10 cellular contexts compared by ENCODE assay signal in genomic region chr15:69469467-69470191, GRCh38. TPM values are rescaled to one million over a fixed set of nuclear protein-coding genes. Genes with fewer than 3 reads are reported as not detected.
DNase-seq lines count a peak whose midpoint lies in the region; ATAC-seq and TF ChIP-seq lines count a peak whose summit lies in the region.
"Had no signal": no experiment of that assay in that cellular context is flagged by ENCODE, and none has a peak within 500 bp of the region (broad histone marks: within the 10 kb centered on the region; RNA-seq: fewer than 3 reads in every experiment).

No MANE protein-coding gene starts in this region.

- H3K27ac Mint-ChIP-seq in MCF 10A (ENCODE audit: low read depth, unreplicated experiment), result no peak overlapping the region
- H3K27ac Mint-ChIP-seq in activated T-helper 1 cell treated with anti-CD3 and anti-CD28 coated beads, Interleukin-12 subunit alpha, Interleukin-12 subunit beta, Interleukin-2, Interleukin-4 antibody, amounts not matched to agents 30 ng/mL and 10 ng/mL and 1 ng/mL, durations not matched to agents 14 hours and 24 hours and 36 hours, result peak overlapping the region; percentile 90

- no peak overlapping the region for H3K4me3 Mint-ChIP-seq in MCF 10A (ENCODE audit: unreplicated experiment)
- H3K4me3 Mint-ChIP-seq in activated T-helper 1 cell treated with anti-CD3 and anti-CD28 coated beads, Interleukin-12 subunit alpha, Interleukin-12 subunit beta, Interleukin-2, Interleukin-4 antibody, amounts not matched to agents 30 ng/mL and 10 ng/mL and 1 ng/mL, durations not matched to agents 14 hours and 24 hours and 36 hours, result no peak overlapping the region

- H2AFZ ChIP-seq in mammary epithelial cell (ENCODE audit: low read depth, low read length), result no peak overlapping the region

- WGBS in mammary epithelial cell (ENCODE audit: low coverage, missing lambda C conversion rate), result 96% methylated on average over 3 of the region's 8 CpGs
- 95 to 97% methylated on average over 8 of the region's 8 CpGs for WGBS in aorta, 2 donors

- H3K36me3 ChIP-seq in mammary epithelial cell (ENCODE audit: insufficient read depth, low read length) (no peaks in the 10 kb centered on the region), aorta (ENCODE audit: control insufficient read depth in 1 of 2, insufficient read depth in 2 of 2, low read length in 1 of 2) (no peaks in the 10 kb centered on the region)

- H3K27ac ChIP-seq in mammary epithelial cell (ENCODE audit: insufficient read depth, low read depth, low read length) (no peak overlapping the region), aorta (ENCODE audit: low read depth in 1 of 2, low read length in 2 of 2) (no peak overlapping the region)

- in situ Hi-C loops in mammary epithelial cell (cut with MboI; ENCODE audit: low sequenced_read_pairs in 2 of 2), result loop anchor here in 1 of 2 donors (10.0 kb wide), 1 partner anchor 1015 kb away; no protein-coding TSS in a partner anchor

- H3K4me1 ChIP-seq in mammary epithelial cell (ENCODE audit: insufficient read depth, low read length) (peaks cover 37% of the 10 kb centered on the region), aorta (ENCODE audit: control insufficient read depth in 1 of 2, insufficient read depth in 2 of 2, low read length in 2 of 2) (no peaks in the 10 kb centered on the region)

- ATAC-seq in aorta (ENCODE audit: low FRiP score) (peak; percentile 13), HG02763 (IDR thresholded peaks at IDR 0.05; ENCODE audit: unreplicated experiment) (no peak), HG03460 (IDR thresholded peaks at IDR 0.05; ENCODE audit: unreplicated experiment) (no peak)

- H3K79me2 ChIP-seq in mammary epithelial cell (ENCODE audit: insufficient read depth, low read length), result no peaks in the 10 kb centered on the region

- H3K9me3 ChIP-seq in mammary epithelial cell (replicated peaks; ENCODE audit: insufficient read depth, low read length) (no peaks in the 10 kb centered on the region), aorta (ENCODE audit: control insufficient read depth, low read length) (no peaks in the 10 kb centered on the region)

- TF ChIP-seq CTCF in mammary epithelial cell (conservative IDR thresholded peaks at IDR 0.05 in 1 of 2, IDR thresholded peaks at IDR 0.05 in 1 of 2; ENCODE audit: extremely low read depth in 1 of 2, insufficient read depth in 1 of 2, low read depth in 1 of 2, low read length in 2 of 2) (no peak), MCF 10A (IDR thresholded peaks at IDR 0.05; ENCODE audit: unreplicated experiment) (no peak)

- POLR2A ChIA-PET in MCF 10A (lab: Yijun Ruan, JAX), result interaction anchor here (6.0 kb wide), 1 partner anchor 17 kb away, joined by 52 read pairs; the partner anchor contains the start of gene RPLP1

- no peaks in the 10 kb centered on the region for H3K9me3 Mint-ChIP-seq in MCF 10A (ENCODE audit: unreplicated experiment)
- no peaks in the 10 kb centered on the region for H3K9me3 Mint-ChIP-seq in activated T-helper 1 cell treated with anti-CD3 and anti-CD28 coated beads, Interleukin-12 subunit alpha, Interleukin-12 subunit beta, Interleukin-2, Interleukin-4 antibody, amounts not matched to agents 30 ng/mL and 10 ng/mL and 1 ng/mL, durations not matched to agents 14 hours and 24 hours and 36 hours

- peaks cover 7% of the 10 kb centered on the region for H3K4me1 Mint-ChIP-seq in MCF 10A (ENCODE audit: insufficient read depth, unreplicated experiment)
- peaks cover 20% of the 10 kb centered on the region for H3K4me1 Mint-ChIP-seq in activated T-helper 1 cell treated with anti-CD3 and anti-CD28 coated beads, Interleukin-12 subunit alpha, Interleukin-12 subunit beta, Interleukin-2, Interleukin-4 antibody, amounts not matched to agents 30 ng/mL and 10 ng/mL and 1 ng/mL, durations not matched to agents 14 hours and 24 hours and 36 hours (ENCODE audit: low read depth)

- CTCF ChIA-PET in mammary epithelial cell (lab: Charles Lee; ENCODE audit: low non-redundant PET), result no interaction called here
- CTCF ChIA-PET in MCF 10A (lab: Yijun Ruan, JAX), result interaction anchor here (0.5 to 1.0 kb wide), 3 partner anchors 269 to 1336 kb away, joined by 3 read pairs; no protein-coding TSS in a partner anchor

- dilution Hi-C loops in mammary epithelial cell (cut with HindIII; ENCODE audit: low sequenced_read_pairs), result no loop called here

- intact Hi-C loops in mammary epithelial cell (cut with micrococcal nuclease), result loop anchor here (10.0 kb wide), 2 partner anchors 725 to 1255 kb away; no protein-coding TSS in a partner anchor
- intact Hi-C loops in MCF 10A (cut with micrococcal nuclease), result loop anchor here (5.0 to 10.0 kb wide), 2 partner anchors 412 to 1205 kb away; no protein-coding TSS in a partner anchor
- intact Hi-C loops in activated T-helper 1 cell treated with anti-CD3 and anti-CD28 coated beads, Interleukin-12 subunit alpha, Interleukin-12 subunit beta, Interleukin-2, Interleukin-4 antibody, amounts not matched to agents 30 ng/mL and 10 ng/mL and 1 ng/mL, durations not matched to agents 14 hours and 24 hours and 36 hours (cut with micrococcal nuclease), result loop anchor here (2.0 to 10.0 kb wide), 4 partner anchors 17 to 1255 kb away; partner anchors contain the start of gene RPLP1
- intact Hi-C loops in aorta (cut with DNase I), result loop anchor here in 1 of 2 donors (5.0 to 10.0 kb wide), 2 partner anchors 412 to 1015 kb away; no protein-coding TSS in a partner anchor

- no peak overlapping the region for H3K4me2 ChIP-seq in mammary epithelial cell (ENCODE audit: insufficient read depth, low read depth, low read length)

- DNase-seq in mammary epithelial cell (peak; percentile 65), MCF 10A (ENCODE audit: unreplicated experiment) (no peak), kidney tubule cell (ENCODE audit: low spot score) (peak; percentile 74), aorta (no peak), NCI-H774 (lab: John Stamatoyannopoulos, UW) (no peak)
- DNase-seq in activated T-helper 1 cell treated with anti-CD3 and anti-CD28 coated beads, Interleukin-12 subunit alpha, Interleukin-12 subunit beta, Interleukin-2, Interleukin-4 antibody, amounts not matched to agents 30 ng/mL and 10 ng/mL and 1 ng/mL, durations not matched to agents 14 hours and 24 hours and 36 hours (ENCODE audit: low spot score), result no peak
- DNase-seq: AML-193, Right ventricle myocardium superior had no signal

- no peaks in the 10 kb centered on the region for H3K27me3 Mint-ChIP-seq in MCF 10A (ENCODE audit: insufficient read depth, unreplicated experiment)
- H3K27me3 Mint-ChIP-seq in activated T-helper 1 cell treated with anti-CD3 and anti-CD28 coated beads, Interleukin-12 subunit alpha, Interleukin-12 subunit beta, Interleukin-2, Interleukin-4 antibody, amounts not matched to agents 30 ng/mL and 10 ng/mL and 1 ng/mL, durations not matched to agents 14 hours and 24 hours and 36 hours (ENCODE audit: insufficient read depth), result peaks cover 14% of the 10 kb centered on the region

- H3K4me3 ChIP-seq in mammary epithelial cell (replicated peaks in 1 of 3; ENCODE audit: insufficient read depth in 1 of 3, low read depth in 2 of 3, low read length in 3 of 3), result no peak overlapping the region
- H3K4me3 ChIP-seq in aorta (ENCODE audit: low read length in 2 of 2), result no peak overlapping the region

- H3K9ac ChIP-seq in mammary epithelial cell (ENCODE audit: insufficient read depth, low read length), result no peak overlapping the region

- H3K36me3 Mint-ChIP-seq in MCF 10A (ENCODE audit: insufficient read depth, unreplicated experiment), result no peaks in the 10 kb centered on the region
- no peaks in the 10 kb centered on the region for H3K36me3 Mint-ChIP-seq in activated T-helper 1 cell treated with anti-CD3 and anti-CD28 coated beads, Interleukin-12 subunit alpha, Interleukin-12 subunit beta, Interleukin-2, Interleukin-4 antibody, amounts not matched to agents 30 ng/mL and 10 ng/mL and 1 ng/mL, durations not matched to agents 14 hours and 24 hours and 36 hours (ENCODE audit: low read depth)

- H4K20me1 ChIP-seq in mammary epithelial cell (ENCODE audit: insufficient read depth, low read length), result no peaks in the 10 kb centered on the region

- BruUV-seq in mammary epithelial cell (replicated peaks; lab: Mats Ljungman, UMichigan) (no TSS peak), MCF 10A (replicated peaks; lab: Mats Ljungman, UMichigan) (no TSS peak)

- H3K27me3 ChIP-seq in mammary epithelial cell (ENCODE audit: insufficient read depth, low read length), result no peaks in the 10 kb centered on the region
- H3K27me3 ChIP-seq in aorta (ENCODE audit: control insufficient read depth in 1 of 2, insufficient read depth in 2 of 2, low read length in 1 of 2), result no peaks in the 10 kb centered on the region

RNA-seq across cellular contexts. Expression of gene RPLP1, which starts 17.0 kb away (rescaled TPM):
- total RNA-seq in mammary epithelial cell, result 1,000 to 10,000 TPM in 1 of 2 donors, 100 to 1,000 TPM in 1; 152 to 1,750 TPM
- polyA plus RNA-seq in mammary epithelial cell, result 1,472 TPM
- 850 TPM for polyA minus RNA-seq in mammary epithelial cell
- 2,295 and 2,621 TPM in 2 replicates for total RNA-seq in MCF 10A (2022)
- total RNA-seq in activated T-helper 1 cell treated with anti-CD3 and anti-CD28 coated beads, Interleukin-12 subunit alpha, Interleukin-12 subunit beta, Interleukin-2, Interleukin-4 antibody, amounts not matched to agents 30 ng/mL and 10 ng/mL and 1 ng/mL, durations not matched to agents 14 hours and 24 hours and 36 hours, result 1,633 and 1,710 TPM in 2 replicates
- total RNA-seq in aorta, result 1,000 to 10,000 TPM; 1,445 to 1,646 TPM
- polyA plus RNA-seq in aorta, result 1,000 to 10,000 TPM; 2,598 to 3,346 TPM

RNA-seq across cellular contexts. Expression of gene KIF23, which starts 55.5 kb away (rescaled TPM):
- total RNA-seq in mammary epithelial cell (10 to 100 TPM; 14.7 to 55.8 TPM), MCF 10A (2022) (30.3 and 50.2 TPM in 2 replicates), aorta (1 to 10 TPM; 3.3 to 5.8 TPM)
- polyA plus RNA-seq in mammary epithelial cell (33.1 TPM), aorta (1 to 10 TPM; 2.8 to 4.8 TPM)
- polyA minus RNA-seq in mammary epithelial cell, result 26.7 TPM
- total RNA-seq in activated T-helper 1 cell treated with anti-CD3 and anti-CD28 coated beads, Interleukin-12 subunit alpha, Interleukin-12 subunit beta, Interleukin-2, Interleukin-4 antibody, amounts not matched to agents 30 ng/mL and 10 ng/mL and 1 ng/mL, durations not matched to agents 14 hours and 24 hours and 36 hours, result 40.8 and 41.6 TPM in 2 replicates

Comparison
In these comparisons a context has a peak if more than half of its experiments do, and no peak if none do; other contexts are left out.
1. DNase-seq: peak in mammary epithelial cell (single experiment) and kidney tubule cell (single experiment); none in MCF 10A (single experiment), activated T-helper 1 cell treated with anti-CD3 and anti-CD28 coated beads, Interleukin-12 subunit alpha, Interleukin-12 subunit beta, Interleukin-2, Interleukin-4 antibody, amounts not matched to agents 30 ng/mL and 10 ng/mL and 1 ng/mL, durations not matched to agents 14 hours and 24 hours and 36 hours (single experiment), aorta (0 of 2) and NCI-H774 (single experiment).